ENCODE assay signal across 8 cellular contexts in the genomic region with DNA sequence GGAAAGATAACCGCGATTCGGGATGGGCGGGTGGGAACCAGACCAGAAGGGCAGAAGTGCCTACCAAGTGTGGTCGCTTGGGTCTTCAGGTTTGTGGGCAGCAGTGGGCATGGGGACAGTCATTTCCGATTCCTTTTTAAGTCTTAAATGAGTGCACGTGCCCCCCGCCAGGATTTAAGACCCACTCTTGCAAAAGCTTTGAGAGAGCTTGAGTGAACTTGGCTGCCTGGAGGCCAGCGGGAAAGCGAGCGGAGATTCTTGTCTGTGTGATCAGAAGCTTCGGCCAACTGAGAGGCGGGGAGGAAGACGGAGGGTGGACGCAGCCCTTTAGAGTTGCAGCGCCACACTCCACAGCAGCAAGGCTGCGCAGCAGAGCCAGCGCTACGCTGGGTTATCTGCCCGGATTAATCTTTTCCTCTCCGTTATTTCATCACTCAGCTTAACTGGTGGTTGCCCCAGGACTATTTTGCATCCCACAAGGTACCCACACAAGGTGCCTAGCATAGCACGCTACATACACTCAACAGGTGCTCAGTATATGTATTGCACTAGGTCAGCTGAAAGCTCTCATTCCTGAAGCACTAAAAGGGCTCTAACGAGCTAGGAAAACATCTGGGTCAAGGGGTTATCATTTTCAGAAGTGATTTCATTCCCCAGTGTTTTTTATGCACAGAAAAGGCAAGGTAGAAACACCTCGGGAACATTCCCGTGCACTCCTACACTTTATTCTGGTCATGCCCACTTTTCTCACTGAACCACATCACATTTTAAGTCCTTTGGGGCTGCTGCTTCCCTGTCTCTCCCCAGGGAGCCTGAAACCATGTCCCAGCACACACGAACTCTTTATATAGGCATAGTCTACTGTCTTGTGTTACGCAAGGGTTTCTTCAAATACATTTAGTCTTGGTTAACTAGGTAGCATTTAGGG. TPM values are rescaled to one million over a fixed set of nuclear protein-coding genes. Genes with fewer than 3 reads are reported as not detected.
DNase-seq lines count a peak whose midpoint lies in the region; ATAC-seq, FAIRE-seq and TF ChIP-seq lines count a peak whose summit lies in the region.

No MANE protein-coding gene starts in this region.

- H3K27ac Mint-ChIP-seq in mesothelial cell of epicardium, result no peak overlapping the region

- POLR2A ChIA-PET in endothelial cell of umbilical vein (lab: Charles Lee), result interaction anchor here (0.7 to 2.0 kb wide), 2 partner anchors 92 to 93 kb away, joined by 4 to 6 read pairs; a partner anchor contains a TSS

- peak; percentile 72 for FAIRE-seq in endothelial cell of umbilical vein (lab: Jason Lieb, UNC)

- H3K4me2 ChIP-seq in endothelial cell of umbilical vein (ENCODE audit: insufficient read depth, low read length), result peak overlapping the region; percentile 23

- BruUV-seq in endothelial cell of umbilical vein (replicated peaks; lab: Mats Ljungman, UMichigan), result no TSS peak

- no peaks in the 10 kb centered on the region for H3K9me1 ChIP-seq in endothelial cell of umbilical vein (replicated peaks; ENCODE audit: control insufficient read depth, extremely low read depth, insufficient read depth, low read length)

- H3K36me3 ChIP-seq in endothelial cell of umbilical vein (ENCODE audit: control insufficient read depth in 2 of 2, extremely low read depth in 1 of 2, insufficient read depth in 2 of 2, low read length in 2 of 2), result no peaks in the 10 kb centered on the region

- peaks cover 9% of the 10 kb centered on the region for H3K4me1 Mint-ChIP-seq in mesothelial cell of epicardium

- H3K4me3 Mint-ChIP-seq in mesothelial cell of epicardium, result peak overlapping the region; percentile 64

- dilution Hi-C loops in endothelial cell of umbilical vein (cut with MboI; ENCODE audit: extremely low pct_ligation_motif_present, low sequenced_read_pairs), result no loop called here

- no peaks in the 10 kb centered on the region for H3K36me3 Mint-ChIP-seq in mesothelial cell of epicardium

- H3K27ac ChIP-seq in VCaP, result no peak overlapping the region; the same call in 1 of the 2 replicates
- H3K27ac ChIP-seq in endothelial cell of umbilical vein (ENCODE audit: insufficient read depth, low read depth, low read length), result no peak overlapping the region

- H3K27me3 Mint-ChIP-seq in mesothelial cell of epicardium (ENCODE audit: low read depth), result peaks cover 69% of the 10 kb centered on the region

- H3K4me3 ChIP-seq in endothelial cell of umbilical vein (replicated peaks in 1 of 3; ENCODE audit: insufficient read depth in 1 of 3, low read depth in 1 of 3, low read length in 3 of 3), result peak overlapping the region in 1 of 3 experiments; percentile 38

- no peaks in the 10 kb centered on the region for H3K9me3 ChIP-seq in endothelial cell of umbilical vein (replicated peaks; ENCODE audit: control insufficient read depth, insufficient read depth, low read length)

- H3K79me2 ChIP-seq in endothelial cell of umbilical vein (ENCODE audit: control insufficient read depth, insufficient read depth, low read length), result no peaks in the 10 kb centered on the region

- TF ChIP-seq POLR2A in endothelial cell of umbilical vein (IDR thresholded peaks at IDR 0.05; ENCODE audit: low read depth, low read length), result no peak

- CTCF ChIA-PET in endothelial cell of umbilical vein (lab: Charles Lee), result interaction anchor here (0.5 to 2.3 kb wide), 17 partner anchors 9 to 295 kb away, joined by 3 to 23 read pairs (median 5); a partner anchor contains a TSS

- H4K20me1 ChIP-seq in endothelial cell of umbilical vein (replicated peaks; ENCODE audit: control insufficient read depth, extremely low read depth, insufficient read depth, low read length), result no peaks in the 10 kb centered on the region

- no peak overlapping the region for H2AFZ ChIP-seq in endothelial cell of umbilical vein (ENCODE audit: low read depth, low read length)

- TF ChIP-seq CTCF in GM12874 (IDR thresholded peaks at IDR 0.05; ENCODE audit: insufficient read depth, low read depth, low read length) (peak; percentile 27; the same call in 1 of the 2 replicates), VCaP (conservative IDR thresholded peaks at IDR 0.05) (peak; percentile 39), endothelial cell of umbilical vein (IDR thresholded peaks at IDR 0.05; ENCODE audit: extremely low read depth in 1 of 2, insufficient read depth in 1 of 2, low read depth in 1 of 2, low read length in 2 of 2) (peak in 1 of 2 donors; percentile 18), mesothelial cell of epicardium (IDR thresholded peaks at IDR 0.05; ENCODE audit: unreplicated experiment) (no peak)

- H3K9me3 Mint-ChIP-seq in mesothelial cell of epicardium, result no peaks in the 10 kb centered on the region

- H3K4me1 ChIP-seq in endothelial cell of umbilical vein (ENCODE audit: control insufficient read depth, extremely low read depth, insufficient read depth, low read length), result peaks cover 16% of the 10 kb centered on the region

- ATAC-seq in GM18873 (IDR thresholded peaks at IDR 0.05; ENCODE audit: low FRiP score, unreplicated experiment) (no peak), GM21619 (IDR thresholded peaks at IDR 0.05; ENCODE audit: unreplicated experiment) (no peak)

- peak; percentile 35 for DNase-seq in HK-2 (ENCODE audit: unreplicated experiment)
- DNase-seq in endothelial cell of umbilical vein (ENCODE audit: low read depth, low spot score), result peak; percentile 65
- DNase-seq in mesothelial cell of epicardium (ENCODE audit: low spot score in 2 of 2, unreplicated experiment in 2 of 2), result peak in 1 of 2 experiments; percentile 52
- DNase-seq in stromal cell of bone marrow (ENCODE audit: low read depth), result peak; percentile 21

- intact Hi-C loops in endothelial cell of umbilical vein (cut with micrococcal nuclease), result loop anchor here (1.0 to 2.0 kb wide), 3 partner anchors 32 to 224 kb away; a partner anchor contains a TSS

- H3K9ac ChIP-seq in endothelial cell of umbilical vein (replicated peaks; ENCODE audit: extremely low read depth, insufficient read depth, low read length), result no peak overlapping the region

- H3K27me3 ChIP-seq in endothelial cell of umbilical vein (ENCODE audit: control insufficient read depth in 2 of 2, insufficient read depth in 2 of 2, low read length in 2 of 2), result peaks cover 31 to 47% of the 10 kb centered on the region in 2 experiments

TF ChIP-seq in endothelial cell of umbilical vein, 7 proteins besides CTCF, POLR2A, EP300 and RAD21:
- TF ChIP-seq GATA2 (IDR thresholded peaks at IDR 0.05; ENCODE audit: insufficient read depth, insufficient read length, low read depth, low read length) (peak; percentile 33), MYC (IDR thresholded peaks at IDR 0.05; ENCODE audit: low read depth, low read length) (no peak)

RNA-seq across cellular contexts. Expression of a gene that starts 1.5 kb away (rescaled TPM):
- total RNA-seq in endothelial cell of umbilical vein (0.25 and 1.9 TPM in 2 replicates), mesothelial cell of epicardium (0.84 to 1.0 TPM (median 1.0 TPM) in 3 replicates)
- 0.69 and 1.3 TPM in 2 replicates for polyA plus RNA-seq in endothelial cell of umbilical vein
- 0.39 and 0.62 TPM in 2 replicates for polyA plus RNA-seq in endothelial cell of umbilical vein (2011; cell fraction: cytosol; rRNA removed)
- polyA plus RNA-seq in endothelial cell of umbilical vein (2011; cell fraction: nucleus; rRNA removed), result 0.68 and 0.84 TPM in 2 replicates
- polyA plus RNA-seq in endothelial cell of umbilical vein (2012), result 0.68 TPM in 1 of 2 replicates, not detected in the other
- polyA minus RNA-seq in endothelial cell of umbilical vein, result not detected in 2 replicates
- polyA minus RNA-seq in endothelial cell of umbilical vein (2011; cell fraction: cytosol; rRNA and poly(A)+ RNA removed), result not detected
- polyA minus RNA-seq in endothelial cell of umbilical vein (2011; cell fraction: nucleus; rRNA and poly(A)+ RNA removed), result 0.29 and 0.96 TPM in 2 replicates
